1 cellular context compared by ENCODE assay signal in genomic region chr3:129160891-129161859, GRCh38.
A peak's percentile ranks its signal among the peaks of the same experiment; 100 is the strongest.
TF ChIP-seq lines count a peak whose summit lies in the region.

Gene ISY1 (minus strand): TSS chr3:129161063. CDS start chr3:129160975, 88 bp downstream.

TF ChIP-seq in HepG2, 621 proteins besides CTCF, POLR2A, EP300 and RAD21 (continued from another document and continues in another):
- TF ChIP-seq ZNF800 (CRISPR knock-in tag; IDR thresholded peaks at IDR 0.05), result peak; percentile 60; the same call in 1 of the 2 replicates
- TF ChIP-seq GZF1 (CRISPR knock-in tag; IDR thresholded peaks at IDR 0.05), result no peak
- TF ChIP-seq, protein P1, sequence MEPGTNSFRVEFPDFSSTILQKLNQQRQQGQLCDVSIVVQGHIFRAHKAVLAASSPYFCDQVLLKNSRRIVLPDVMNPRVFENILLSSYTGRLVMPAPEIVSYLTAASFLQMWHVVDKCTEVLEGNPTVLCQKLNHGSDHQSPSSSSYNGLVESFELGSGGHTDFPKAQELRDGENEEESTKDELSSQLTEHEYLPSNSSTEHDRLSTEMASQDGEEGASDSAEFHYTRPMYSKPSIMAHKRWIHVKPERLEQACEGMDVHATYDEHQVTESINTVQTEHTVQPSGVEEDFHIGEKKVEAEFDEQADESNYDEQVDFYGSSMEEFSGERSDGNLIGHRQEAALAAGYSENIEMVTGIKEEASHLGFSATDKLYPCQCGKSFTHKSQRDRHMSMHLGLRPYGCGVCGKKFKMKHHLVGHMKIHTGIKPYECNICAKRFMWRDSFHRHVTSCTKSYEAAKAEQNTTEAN (CRISPR knock-in tag; conservative IDR thresholded peaks at IDR 0.05), result 0 out of 2 replicates have a peak, but pooled peaks have one; percentile 51
- TF ChIP-seq MYNN (CRISPR knock-in tag; IDR thresholded peaks at IDR 0.05; ENCODE audit: low read depth), result no peak; the same call in 1 of the 2 replicates
- TF ChIP-seq RXRA (CRISPR knock-in tag; IDR thresholded peaks at IDR 0.05), result peak; percentile 32; the same call in 1 of the 2 replicates
- TF ChIP-seq ZNF782 (CRISPR knock-in tag; IDR thresholded peaks at IDR 0.05; ENCODE audit: borderline replicate concordance), result 0 out of 2 replicates have a peak, but pooled peaks have one; percentile 37
- TF ChIP-seq KLF13 (CRISPR knock-in tag; IDR thresholded peaks at IDR 0.05), result no peak
- TF ChIP-seq, protein P2, sequence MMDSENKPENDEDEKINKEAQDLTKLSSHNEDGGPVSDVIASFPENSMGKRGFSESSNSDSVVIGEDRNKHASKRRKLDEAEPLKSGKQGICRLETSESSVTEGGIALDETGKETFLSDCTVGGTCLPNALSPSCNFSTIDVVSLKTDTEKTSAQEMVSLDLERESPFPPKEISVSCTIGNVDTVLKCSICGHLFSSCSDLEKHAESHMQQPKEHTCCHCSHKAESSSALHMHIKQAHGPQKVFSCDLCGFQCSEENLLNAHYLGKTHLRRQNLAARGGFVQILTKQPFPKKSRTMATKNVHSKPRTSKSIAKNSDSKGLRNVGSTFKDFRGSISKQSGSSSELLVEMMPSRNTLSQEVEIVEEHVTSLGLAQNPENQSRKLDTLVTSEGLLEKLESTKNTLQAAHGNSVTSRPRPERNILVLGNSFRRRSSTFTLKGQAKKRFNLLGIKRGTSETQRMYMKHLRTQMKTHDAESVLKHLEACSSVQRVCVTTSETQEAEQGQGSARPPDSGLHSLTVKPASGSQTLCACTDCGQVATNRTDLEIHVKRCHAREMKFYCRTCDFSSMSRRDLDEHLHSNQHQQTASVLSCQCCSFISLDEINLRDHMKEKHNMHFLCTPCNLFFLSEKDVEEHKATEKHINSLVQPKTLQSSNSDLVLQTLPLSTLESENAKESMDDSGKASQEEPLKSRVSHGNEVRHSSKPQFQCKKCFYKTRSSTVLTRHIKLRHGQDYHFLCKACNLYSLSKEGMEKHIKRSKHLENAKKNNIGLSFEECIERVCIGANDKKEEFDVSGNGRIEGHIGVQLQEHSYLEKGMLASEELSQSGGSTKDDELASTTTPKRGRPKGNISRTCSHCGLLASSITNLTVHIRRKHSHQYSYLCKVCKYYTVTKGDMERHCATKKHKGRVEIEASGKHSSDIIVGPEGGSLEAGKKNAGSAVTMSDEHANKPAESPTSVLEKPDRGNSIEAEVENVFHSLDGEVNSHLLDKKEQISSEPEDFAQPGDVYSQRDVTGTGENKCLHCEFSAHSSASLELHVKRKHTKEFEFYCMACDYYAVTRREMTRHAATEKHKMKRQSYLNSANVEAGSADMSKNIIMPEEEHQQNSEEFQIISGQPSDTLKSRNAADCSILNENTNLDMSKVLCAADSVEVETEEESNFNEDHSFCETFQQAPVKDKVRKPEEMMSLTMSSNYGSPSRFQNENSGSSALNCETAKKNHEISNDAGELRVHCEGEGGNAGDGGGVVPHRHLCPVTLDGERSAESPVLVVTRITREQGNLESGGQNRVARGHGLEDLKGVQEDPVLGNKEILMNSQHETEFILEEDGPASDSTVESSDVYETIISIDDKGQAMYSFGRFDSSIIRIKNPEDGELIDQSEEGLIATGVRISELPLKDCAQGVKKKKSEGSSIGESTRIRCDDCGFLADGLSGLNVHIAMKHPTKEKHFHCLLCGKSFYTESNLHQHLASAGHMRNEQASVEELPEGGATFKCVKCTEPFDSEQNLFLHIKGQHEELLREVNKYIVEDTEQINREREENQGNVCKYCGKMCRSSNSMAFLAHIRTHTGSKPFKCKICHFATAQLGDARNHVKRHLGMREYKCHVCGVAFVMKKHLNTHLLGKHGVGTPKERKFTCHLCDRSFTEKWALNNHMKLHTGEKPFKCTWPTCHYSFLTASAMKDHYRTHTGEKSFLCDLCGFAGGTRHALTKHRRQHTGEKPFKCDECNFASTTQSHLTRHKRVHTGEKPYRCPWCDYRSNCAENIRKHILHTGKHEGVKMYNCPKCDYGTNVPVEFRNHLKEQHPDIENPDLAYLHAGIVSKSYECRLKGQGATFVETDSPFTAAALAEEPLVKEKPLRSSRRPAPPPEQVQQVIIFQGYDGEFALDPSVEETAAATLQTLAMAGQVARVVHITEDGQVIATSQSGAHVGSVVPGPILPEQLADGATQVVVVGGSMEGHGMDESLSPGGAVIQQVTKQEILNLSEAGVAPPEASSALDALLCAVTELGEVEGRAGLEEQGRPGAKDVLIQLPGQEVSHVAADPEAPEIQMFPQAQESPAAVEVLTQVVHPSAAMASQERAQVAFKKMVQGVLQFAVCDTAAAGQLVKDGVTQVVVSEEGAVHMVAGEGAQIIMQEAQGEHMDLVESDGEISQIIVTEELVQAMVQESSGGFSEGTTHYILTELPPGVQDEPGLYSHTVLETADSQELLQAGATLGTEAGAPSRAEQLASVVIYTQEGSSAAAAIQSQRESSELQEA (CRISPR knock-in tag; IDR thresholded peaks at IDR 0.05; ENCODE audit: not compliant biosample characterization), result no peak
- TF ChIP-seq ZBTB7A (CRISPR knock-in tag; IDR thresholded peaks at IDR 0.05), result no peak
- peak; percentile 78; the same call in 1 of the 2 replicates for TF ChIP-seq ZNF317 (CRISPR knock-in tag; IDR thresholded peaks at IDR 0.05)
- TF ChIP-seq ZNF354B (CRISPR knock-in tag; IDR thresholded peaks at IDR 0.05), result 0 out of 2 replicates have a peak, but pooled peaks have one; percentile 60
- TF ChIP-seq, protein P3, sequence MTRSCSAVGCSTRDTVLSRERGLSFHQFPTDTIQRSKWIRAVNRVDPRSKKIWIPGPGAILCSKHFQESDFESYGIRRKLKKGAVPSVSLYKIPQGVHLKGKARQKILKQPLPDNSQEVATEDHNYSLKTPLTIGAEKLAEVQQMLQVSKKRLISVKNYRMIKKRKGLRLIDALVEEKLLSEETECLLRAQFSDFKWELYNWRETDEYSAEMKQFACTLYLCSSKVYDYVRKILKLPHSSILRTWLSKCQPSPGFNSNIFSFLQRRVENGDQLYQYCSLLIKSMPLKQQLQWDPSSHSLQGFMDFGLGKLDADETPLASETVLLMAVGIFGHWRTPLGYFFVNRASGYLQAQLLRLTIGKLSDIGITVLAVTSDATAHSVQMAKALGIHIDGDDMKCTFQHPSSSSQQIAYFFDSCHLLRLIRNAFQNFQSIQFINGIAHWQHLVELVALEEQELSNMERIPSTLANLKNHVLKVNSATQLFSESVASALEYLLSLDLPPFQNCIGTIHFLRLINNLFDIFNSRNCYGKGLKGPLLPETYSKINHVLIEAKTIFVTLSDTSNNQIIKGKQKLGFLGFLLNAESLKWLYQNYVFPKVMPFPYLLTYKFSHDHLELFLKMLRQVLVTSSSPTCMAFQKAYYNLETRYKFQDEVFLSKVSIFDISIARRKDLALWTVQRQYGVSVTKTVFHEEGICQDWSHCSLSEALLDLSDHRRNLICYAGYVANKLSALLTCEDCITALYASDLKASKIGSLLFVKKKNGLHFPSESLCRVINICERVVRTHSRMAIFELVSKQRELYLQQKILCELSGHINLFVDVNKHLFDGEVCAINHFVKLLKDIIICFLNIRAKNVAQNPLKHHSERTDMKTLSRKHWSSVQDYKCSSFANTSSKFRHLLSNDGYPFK (CRISPR knock-in tag; IDR thresholded peaks at IDR 0.05; ENCODE audit: borderline replicate concordance), result peak; percentile 81
- TF ChIP-seq MAF1 (CRISPR knock-in tag; IDR thresholded peaks at IDR 0.05; ENCODE audit: borderline replicate concordance), result 0 out of 2 replicates have a peak, but pooled peaks have one; percentile 30
- TF ChIP-seq HCFC1 (IDR thresholded peaks at IDR 0.05; ENCODE audit: low read depth, low read length), result peak; percentile 61
- TF ChIP-seq ZNF20 (CRISPR knock-in tag; IDR thresholded peaks at IDR 0.05), result peak; percentile 60; the same call in 1 of the 2 replicates
- no peak for TF ChIP-seq ZNF382 (CRISPR knock-in tag; IDR thresholded peaks at IDR 0.05; ENCODE audit: borderline replicate concordance)
- 0 out of 2 replicates have a peak, but pooled peaks have one; percentile 25 for TF ChIP-seq KAT7 (CRISPR knock-in tag; IDR thresholded peaks at IDR 0.05; ENCODE audit: borderline replicate concordance)
- no peak for TF ChIP-seq GPN1 (CRISPR knock-in tag; IDR thresholded peaks at IDR 0.05; ENCODE audit: borderline replicate concordance)
- TF ChIP-seq ZNF646 (CRISPR knock-in tag; IDR thresholded peaks at IDR 0.05), result no peak
- TF ChIP-seq MNT (IDR thresholded peaks at IDR 0.05), result no peak; the same call in 1 of the 2 replicates
- peak; percentile 81 for TF ChIP-seq NFYC (CRISPR knock-in tag; IDR thresholded peaks at IDR 0.05)
- TF ChIP-seq SATB2 (CRISPR knock-in tag; IDR thresholded peaks at IDR 0.05), result no peak; the same call in 1 of the 2 replicates
- TF ChIP-seq ZNF331 (CRISPR knock-in tag; IDR thresholded peaks at IDR 0.05), result 0 out of 2 replicates have a peak, but pooled peaks have one; percentile 10
- TF ChIP-seq, protein P4, sequence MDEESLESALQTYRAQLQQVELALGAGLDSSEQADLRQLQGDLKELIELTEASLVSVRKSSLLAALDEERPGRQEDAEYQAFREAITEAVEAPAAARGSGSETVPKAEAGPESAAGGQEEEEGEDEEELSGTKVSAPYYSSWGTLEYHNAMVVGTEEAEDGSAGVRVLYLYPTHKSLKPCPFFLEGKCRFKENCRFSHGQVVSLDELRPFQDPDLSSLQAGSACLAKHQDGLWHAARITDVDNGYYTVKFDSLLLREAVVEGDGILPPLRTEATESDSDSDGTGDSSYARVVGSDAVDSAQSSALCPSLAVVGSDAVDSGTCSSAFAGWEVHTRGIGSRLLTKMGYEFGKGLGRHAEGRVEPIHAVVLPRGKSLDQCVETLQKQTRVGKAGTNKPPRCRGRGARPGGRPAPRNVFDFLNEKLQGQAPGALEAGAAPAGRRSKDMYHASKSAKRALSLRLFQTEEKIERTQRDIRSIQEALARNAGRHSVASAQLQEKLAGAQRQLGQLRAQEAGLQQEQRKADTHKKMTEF (CRISPR knock-in tag; IDR thresholded peaks at IDR 0.05), result peak; percentile 88
- TF ChIP-seq PPARG (CRISPR knock-in tag; conservative IDR thresholded peaks at IDR 0.05), result no peak
- TF ChIP-seq NR3C1 (CRISPR knock-in tag; IDR thresholded peaks at IDR 0.05), result no peak
- TF ChIP-seq MIER2 (CRISPR knock-in tag; IDR thresholded peaks at IDR 0.05), result no peak
- TF ChIP-seq SNAI1 (CRISPR knock-in tag; IDR thresholded peaks at IDR 0.05; ENCODE audit: borderline replicate concordance), result no peak
- TF ChIP-seq ZNF484 (CRISPR knock-in tag; IDR thresholded peaks at IDR 0.05; ENCODE audit: borderline replicate concordance, low read depth), result no peak
- no peak for TF ChIP-seq TCF7L2 (IDR thresholded peaks at IDR 0.05; ENCODE audit: low read depth, low read length)
- no peak for TF ChIP-seq EZH2 (conservative IDR thresholded peaks at IDR 0.05; ENCODE audit: low read depth, low read length)
- no peak for TF ChIP-seq KLF15 (CRISPR knock-in tag; IDR thresholded peaks at IDR 0.05; ENCODE audit: borderline replicate concordance)
